ENCODE assay signal across 4 cellular contexts in genomic region chr14:36633580-36633979, GRCh38. TPM values are rescaled to one million over a fixed set of nuclear protein-coding genes. Genes with fewer than 3 reads are reported as not detected.
"Had no signal": no experiment of that assay in that cellular context is flagged by ENCODE, and none has a peak within 500 bp of the region (broad histone marks: within the 10 kb centered on the region; RNA-seq: fewer than 3 reads in every experiment).

No MANE protein-coding gene starts in this region.

- ATAC-seq: GM12878 had no signal

- H3K4me3 ChIP-seq: GM12878 had no signal

- DNase-seq: GDM1, GF-D8 had no signal

RNA-seq across cellular contexts. Expression of gene PAX9, which starts 28.1 kb away (rescaled TPM):
- total RNA-seq: G401 had no signal

RNA-seq across cellular contexts. Expression of gene NKX2-8, which starts 51.2 kb away (rescaled TPM):
- total RNA-seq: G401, GM12878 had no signal
- polyA plus RNA-seq: GM12878 had no signal
